Comparison of ENCODE assay signal across 22 cellular contexts in the genomic region with DNA sequence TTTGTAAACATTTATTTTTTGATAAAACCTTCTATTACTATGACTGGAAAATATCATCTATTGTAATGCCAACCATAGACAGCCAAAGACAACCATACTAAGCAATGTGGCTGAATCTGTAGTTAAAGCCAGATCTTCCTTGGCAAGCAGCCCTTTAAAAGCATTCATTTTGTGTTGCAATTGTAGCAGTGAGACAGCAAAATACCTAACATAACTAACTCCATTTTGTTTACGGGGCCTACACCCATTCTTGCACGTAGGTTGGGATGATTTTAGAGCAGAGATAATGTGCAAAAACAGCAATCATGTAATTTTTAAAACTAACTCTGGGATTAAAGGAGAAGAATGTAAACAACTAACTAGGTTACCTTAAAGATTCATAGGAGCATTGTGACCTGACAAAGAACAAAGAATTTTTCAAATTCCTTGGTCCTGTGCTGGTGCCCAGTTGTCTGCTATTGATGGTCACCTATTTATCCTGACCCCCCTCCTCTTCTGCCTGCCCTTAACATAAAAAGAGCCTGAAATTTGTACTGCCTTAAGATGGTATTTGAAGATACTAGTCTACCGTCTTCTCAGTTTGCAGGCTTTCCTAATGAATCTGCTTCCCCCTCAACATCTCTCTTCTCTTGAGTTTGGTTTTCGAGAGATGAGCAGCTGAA. TPM values are rescaled to one million over a fixed set of nuclear protein-coding genes. Genes with fewer than 3 reads are reported as not detected.
DNase-seq lines count a peak whose midpoint lies in the region; ATAC-seq and TF ChIP-seq lines count a peak whose summit lies in the region.
"Had no signal": no experiment of that assay in that cellular context is flagged by ENCODE, and none has a peak within 500 bp of the region (broad histone marks: within the 10 kb centered on the region; RNA-seq: fewer than 3 reads in every experiment).

No MANE protein-coding gene starts in this region.

- no peak overlapping the region for H4K91ac ChIP-seq in trophoblast cell (ENCODE audit: low read depth, low read length)

- H3K9me3 ChIP-seq in GM23248 (ENCODE audit: low read depth) (no peaks in the 10 kb centered on the region), trophoblast cell (ENCODE audit: insufficient read depth, low read depth, low read length) (no peaks in the 10 kb centered on the region), heart right ventricle (no peaks in the 10 kb centered on the region)
- H3K9me3 ChIP-seq: BLaER1 had no signal

- H2BK120ac ChIP-seq in trophoblast cell (ENCODE audit: insufficient read depth, low read length, poor library complexity) = no peak overlapping the region

- intact Hi-C loops in heart right ventricle (cut with DNase I) = no loop called here

- H4K8ac ChIP-seq in trophoblast cell (ENCODE audit: low read depth, low read length) = no peak overlapping the region

- H3K14ac ChIP-seq in trophoblast cell (ENCODE audit: low read length) = no peak overlapping the region

- H4K20me1 ChIP-seq in GM23248 (ENCODE audit: insufficient read depth) = no peaks in the 10 kb centered on the region
- H4K20me1 ChIP-seq: BLaER1 had no signal

- H3K79me1 ChIP-seq in trophoblast cell (ENCODE audit: low read length) = peaks cover 8% of the 10 kb centered on the region

- H3K23ac ChIP-seq in trophoblast cell (ENCODE audit: low read length) = no peak overlapping the region

- H3K27ac ChIP-seq in GM23248 = peak overlapping the region; percentile 18
- peak overlapping the region; percentile 59 for H3K27ac ChIP-seq in trophoblast cell (ENCODE audit: low read depth, low read length)
- no peak overlapping the region for H3K27ac ChIP-seq in heart right ventricle
- H3K27ac ChIP-seq: BLaER1 had no signal

- H3K4me3 ChIP-seq in GM23248 (no peak overlapping the region), fibroblast of pulmonary artery (replicated peaks; ENCODE audit: low read depth, low read length) (no peak overlapping the region), trophoblast cell (ENCODE audit: low read depth, low read length) (no peak overlapping the region), heart right ventricle (no peak overlapping the region)
- H3K4me3 ChIP-seq: BLaER1, GM12878 had no signal

- no peak overlapping the region for H2BK12ac ChIP-seq in trophoblast cell (ENCODE audit: low read length)

- no peak for ATAC-seq in GM21619 (IDR thresholded peaks at IDR 0.05; ENCODE audit: unreplicated experiment)
- ATAC-seq in heart right ventricle = no peak
- ATAC-seq: CD8-positive, alpha-beta T cell; GM12878 had no signal

- H3K9ac ChIP-seq in GM23248 (no peak overlapping the region), trophoblast cell (ENCODE audit: low read length) (no peak overlapping the region)
- H3K9ac ChIP-seq: BLaER1 had no signal

- in situ Hi-C loops in GM23248 (cut with MboI) = no loop called here

- H3K9me2 ChIP-seq in GM23248 (ENCODE audit: insufficient read depth) = no peaks in the 10 kb centered on the region

- H3K4me2 ChIP-seq in GM23248 (ENCODE audit: unreplicated experiment) (no peak overlapping the region), trophoblast cell (ENCODE audit: low read length) (no peak overlapping the region)
- H3K4me2 ChIP-seq: BLaER1 had no signal

- peaks cover 92% of the 10 kb centered on the region for H3F3A ChIP-seq in GM23248 (ENCODE audit: insufficient read depth)

- H3K4me1 ChIP-seq in GM23248 (ENCODE audit: insufficient read depth) = peaks cover 47% of the 10 kb centered on the region
- H3K4me1 ChIP-seq in trophoblast cell (ENCODE audit: control insufficient read depth in 1 of 2, insufficient read depth in 2 of 2, low read length in 2 of 2) = peaks cover 8 to 13% of the 10 kb centered on the region in 2 experiments
- no peaks in the 10 kb centered on the region for H3K4me1 ChIP-seq in heart right ventricle
- H3K4me1 ChIP-seq: BLaER1 had no signal

- H3K36me3 ChIP-seq in GM23248 (ENCODE audit: low read depth) (peaks cover 14% of the 10 kb centered on the region), trophoblast cell (ENCODE audit: control insufficient read depth in 1 of 2, insufficient read depth in 2 of 2, low read length in 2 of 2) (no peaks in the 10 kb centered on the region), heart right ventricle (no peaks in the 10 kb centered on the region)
- H3K36me3 ChIP-seq: BLaER1 had no signal

- TF ChIP-seq CTCF in fibroblast of pulmonary artery (IDR thresholded peaks at IDR 0.05; ENCODE audit: low read length, missing control alignments) = no peak
- no peak for TF ChIP-seq CTCF in heart right ventricle (IDR thresholded peaks at IDR 0.05)

- H2AK5ac ChIP-seq in trophoblast cell (ENCODE audit: low read length) = no peak overlapping the region

- H3K27me3 ChIP-seq in GM23248 (replicated peaks; ENCODE audit: insufficient read depth) (no peaks in the 10 kb centered on the region), trophoblast cell (ENCODE audit: insufficient read depth, low read length) (no peaks in the 10 kb centered on the region), heart right ventricle (peaks cover 0 to 21% (median 12%) of the 10 kb centered on the region in 7 donors)
- H3K27me3 ChIP-seq: BLaER1 had no signal

- H3K18ac ChIP-seq in trophoblast cell (ENCODE audit: low read length) = no peak overlapping the region

- H3K4ac ChIP-seq in trophoblast cell (ENCODE audit: low read depth, low read length) = no peak overlapping the region

- no peaks in the 10 kb centered on the region; the same call in 1 of the 2 replicates for H3K79me2 ChIP-seq in GM23248 (ENCODE audit: insufficient read depth)
- H3K79me2 ChIP-seq in trophoblast cell (ENCODE audit: control insufficient read depth, insufficient read depth, low read length, poor library complexity) = no peaks in the 10 kb centered on the region

- no peak overlapping the region for H2AFZ ChIP-seq in GM23248
- H2AFZ ChIP-seq in trophoblast cell (ENCODE audit: insufficient read depth, low read length, poor library complexity) = no peak overlapping the region

- 88 to 89% methylated on average over 4 of the region's 4 CpGs for WGBS in GM23248 (ENCODE audit: low coverage in 1 of 2, low lambda C conversion rate in 2 of 2, missing lambda C conversion rate in 2 of 2), 2 experiments
- no CpG with 5 or more reads among the region's 4 CpGs for WGBS in trophoblast cell (ENCODE audit: extremely low coverage, insufficient coverage, insufficient read length)
- WGBS in heart right ventricle, 2 donors = 74 to 75% methylated on average over 4 of the region's 4 CpGs

- DNase-seq in GM23248 = peak; percentile 52
- peak; percentile 75 for DNase-seq in amniotic epithelial cell (ENCODE audit: low read depth)
- peak; percentile 55 for DNase-seq in fibroblast of pulmonary artery (ENCODE audit: low read depth)
- peak; percentile 60 to 83 for DNase-seq in trophoblast cell
- DNase-seq in activated naive CD4-positive, alpha-beta T cell treated with anti-CD3 and anti-CD28 coated beads, Interleukin-2, amount 50 U/mL, for 16 hours = no peak
- no peak for DNase-seq in dedifferentiated amniotic fluid mesenchymal stem cell (ENCODE audit: extremely low spot score)
- DNase-seq in heart right ventricle = no peak
- DNase-seq: CD8-positive, alpha-beta T cell; DMS79; GOT3; Karpas-422; MM.1S; NCI-H1105 treated with DMSO at 0.1 percent for 48 hours; NCI-H187; NCI-H345; NCI-H526; NK-92 treated with Interleukin-12 subunit alpha and Interleukin-12 subunit beta, amount 100 ng/mL, for 24 hours; RPMI8226; SIG-M5 had no signal

- H2BK5ac ChIP-seq in trophoblast cell (ENCODE audit: low read depth, low read length, poor library complexity) = peak overlapping the region; percentile 78

- no peak overlapping the region for H4K12ac ChIP-seq in trophoblast cell (ENCODE audit: low read depth, low read length)

RNA-seq across cellular contexts. Expression of a gene that starts 10.6 kb away (rescaled TPM):
- total RNA-seq in GM23248 (2014; rRNA removed; shearing (Covaris generic)) = not detected in 2 replicates
- 1.1 and 1.6 TPM in 2 replicates for polyA plus RNA-seq in GM23248 (2016; fragmentation: Nextera tagmentation; extraction: Ambion mirVana)
- 0.08 and 0.10 TPM in 2 replicates for polyA plus RNA-seq in trophoblast cell (2013)
- total RNA-seq in heart right ventricle = not detected
- polyA plus RNA-seq in heart right ventricle = not detected
- total RNA-seq: CD8-positive, alpha-beta T cell; GM12878 had no signal
- polyA plus RNA-seq: GM12878 had no signal

RNA-seq across cellular contexts. Expression of a gene that starts 31.2 kb away (rescaled TPM):
- 1.8 TPM in 2 replicates for total RNA-seq in GM23248 (2014; rRNA removed; shearing (Covaris generic))
- 0.80 and 1.3 TPM in 2 replicates for polyA plus RNA-seq in GM23248 (2016; fragmentation: Nextera tagmentation; extraction: Ambion mirVana)
- 0.10 and 0.11 TPM in 2 replicates for polyA plus RNA-seq in trophoblast cell (2013)
- total RNA-seq in heart right ventricle = not detected
- not detected for polyA plus RNA-seq in heart right ventricle
- total RNA-seq: CD8-positive, alpha-beta T cell; GM12878 had no signal
- polyA plus RNA-seq: GM12878 had no signal

RNA-seq across cellular contexts. Expression of a gene that starts 41.9 kb away (rescaled TPM):
- not detected in 2 replicates for total RNA-seq in GM23248 (2014; rRNA removed; shearing (Covaris generic))
- polyA plus RNA-seq in GM23248 (2016; fragmentation: Nextera tagmentation; extraction: Ambion mirVana) (not detected in 2 replicates), heart right ventricle (not detected)
- polyA plus RNA-seq in trophoblast cell (2013) = not detected in 2 replicates
- not detected for total RNA-seq in heart right ventricle
- total RNA-seq: CD8-positive, alpha-beta T cell; GM12878 had no signal
- polyA plus RNA-seq: GM12878 had no signal

Comparison
In these comparisons a context has a peak if more than half of its experiments do, and no peak if none do; other contexts are left out.
1. DNase-seq: peak in GM23248 (single experiment), amniotic epithelial cell (single experiment), fibroblast of pulmonary artery (single experiment) and trophoblast cell (2 of 2); none in activated naive CD4-positive, alpha-beta T cell treated with anti-CD3 and anti-CD28 coated beads, Interleukin-2, amount 50 U/mL, for 16 hours (single experiment), dedifferentiated amniotic fluid mesenchymal stem cell (single experiment) and heart right ventricle (0 of 2).
2. H3K27ac ChIP-seq: peak in GM23248 (single experiment) and trophoblast cell (single experiment); none in heart right ventricle (0 of 10).